9 cellular contexts compared by ENCODE assay signal in the genomic region with DNA sequence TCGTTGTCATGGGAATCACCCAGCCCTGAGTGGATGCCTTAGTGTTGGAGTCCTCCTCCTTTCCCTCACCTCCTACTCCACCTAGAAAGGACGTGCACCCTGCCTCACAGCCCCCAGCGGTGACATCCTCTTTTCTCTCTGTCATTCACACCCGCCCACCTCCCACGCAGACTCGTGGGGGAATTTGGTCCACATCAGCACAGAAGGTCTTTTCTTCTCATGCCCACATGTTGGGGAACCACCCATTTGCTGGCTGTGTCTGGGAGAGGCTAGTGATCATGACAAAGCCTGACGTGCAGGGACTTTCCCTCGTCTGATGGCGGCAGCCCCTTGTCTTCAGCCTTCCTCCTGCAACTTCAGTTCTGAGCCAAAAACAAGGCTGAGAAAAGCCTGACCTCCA.
DNase-seq lines count a peak whose midpoint lies in the region; ATAC-seq and TF ChIP-seq lines count a peak whose summit lies in the region.
"Had no signal": no experiment of that assay in that cellular context is flagged by ENCODE, and none has a peak within 500 bp of the region (broad histone marks: within the 10 kb centered on the region; RNA-seq: fewer than 3 reads in every experiment).

No MANE protein-coding gene starts in this region.

- intact Hi-C loops in activated CD4-positive, alpha-beta T cell treated with anti-CD3 and anti-CD28 coated beads, Interleukin-2, amount 10 ng/mL, durations not matched to agents 24 days and 14 days (cut with micrococcal nuclease): loop anchor here (1.0 to 5.0 kb wide), 6 partner anchors 71 to 566 kb away; a partner anchor contains a TSS
- intact Hi-C loops in OCI-LY7 (cut with micrococcal nuclease; ENCODE audit: unreplicated experiment) (no loop called here), lower leg skin (cut with DNase I; ENCODE audit: low total_unique reads) (no loop called here)

- no peaks in the 10 kb centered on the region for H3K27me3 Mint-ChIP-seq in activated CD4-positive, alpha-beta T cell treated with anti-CD3 and anti-CD28 coated beads, Interleukin-2, amount 10 ng/mL, durations not matched to agents 24 days and 14 days

- H3K27ac Mint-ChIP-seq in activated CD4-positive, alpha-beta T cell treated with anti-CD3 and anti-CD28 coated beads, Interleukin-2, amount 10 ng/mL, durations not matched to agents 24 days and 14 days: peak overlapping the region; percentile 82

- H3K4me2 ChIP-seq in OCI-LY7 (ENCODE audit: low read length): no peak overlapping the region

- WGBS in lower leg skin, 2 donors: 59 to 65% methylated on average over 9 of the region's 9 CpGs

- peak; percentile 86 for DNase-seq in activated CD4-positive, alpha-beta T cell treated with anti-CD3 and anti-CD28 coated beads, Interleukin-2, amount 10 ng/mL, durations not matched to agents 24 days and 14 days
- peak; percentile 45 for DNase-seq in kidney tubule cell (ENCODE audit: low spot score)
- DNase-seq in OCI-LY7 (ENCODE audit: low spot score): no peak
- no peak for DNase-seq in lower leg skin (ENCODE audit: low spot score in 2 of 2)
- no peak for DNase-seq in ACHN
- no peak for DNase-seq in substantia nigra (lab: John Stamatoyannopoulos, UW)

- no peaks in the 10 kb centered on the region for H3K4me1 ChIP-seq in OCI-LY7 (ENCODE audit: insufficient read depth, low read length, poor library complexity, severe bottlenecking)

- CTCF ChIA-PET in OCI-LY7 (lab: Charles Lee; ENCODE audit: unreplicated experiment): no interaction called here

- H3K4me3 ChIP-seq in OCI-LY7 (ENCODE audit: low read depth, low read length, poor library complexity, severe bottlenecking) (no peak overlapping the region), lower leg skin (ENCODE audit: low read depth, poor library complexity, severe bottlenecking) (no peak overlapping the region)
- H3K4me3 ChIP-seq: thoracic aorta had no signal

- H3K36me3 Mint-ChIP-seq in activated CD4-positive, alpha-beta T cell treated with anti-CD3 and anti-CD28 coated beads, Interleukin-2, amount 10 ng/mL, durations not matched to agents 24 days and 14 days (ENCODE audit: low read depth): no peaks in the 10 kb centered on the region

- in situ Hi-C loops in ACHN (cut with HindIII; ENCODE audit: low pct_ligation_motif_present, low pct_unique_long_range_greater_than_20kb, low sequenced_read_pairs): no loop called here

- no peaks in the 10 kb centered on the region for H3K79me2 ChIP-seq in OCI-LY7 (ENCODE audit: insufficient read depth, low read depth, low read length)

- no peak for TF ChIP-seq POLR2A in lower leg skin (IDR thresholded peaks at IDR 0.05)

- peaks cover 34% of the 10 kb centered on the region for H3K4me1 Mint-ChIP-seq in activated CD4-positive, alpha-beta T cell treated with anti-CD3 and anti-CD28 coated beads, Interleukin-2, amount 10 ng/mL, durations not matched to agents 24 days and 14 days

- H3K36me3 ChIP-seq in OCI-LY7 (ENCODE audit: insufficient read depth, low read length): no peaks in the 10 kb centered on the region
- H3K36me3 ChIP-seq: thoracic aorta had no signal

- H3K9me2 ChIP-seq in OCI-LY7 (ENCODE audit: insufficient read depth, low read length): no peaks in the 10 kb centered on the region

- no peaks in the 10 kb centered on the region for H3K9me3 ChIP-seq in OCI-LY7 (ENCODE audit: low read length)
- H3K9me3 ChIP-seq: thoracic aorta had no signal

- H3K4me3 Mint-ChIP-seq in activated CD4-positive, alpha-beta T cell treated with anti-CD3 and anti-CD28 coated beads, Interleukin-2, amount 10 ng/mL, durations not matched to agents 24 days and 14 days: peak overlapping the region; percentile 57

- H3K27ac ChIP-seq in OCI-LY7 (ENCODE audit: low read depth, low read length, poor library complexity, severe bottlenecking) (no peak overlapping the region), substantia nigra (ENCODE audit: low read depth, low read length, poor library complexity, severe bottlenecking) (no peak overlapping the region)
- H3K27ac ChIP-seq: thoracic aorta had no signal

- H2AFZ ChIP-seq in OCI-LY7 (ENCODE audit: low read length): no peak overlapping the region

- ATAC-seq in GM18520 (IDR thresholded peaks at IDR 0.05; ENCODE audit: unreplicated experiment) (peak; percentile 63), HG02885 (IDR thresholded peaks at IDR 0.05; ENCODE audit: poor library complexity, unreplicated experiment) (peak; percentile 81)

- no peaks in the 10 kb centered on the region for H3K9me3 Mint-ChIP-seq in activated CD4-positive, alpha-beta T cell treated with anti-CD3 and anti-CD28 coated beads, Interleukin-2, amount 10 ng/mL, durations not matched to agents 24 days and 14 days

- POLR2A ChIA-PET in OCI-LY7 (lab: Charles Lee): no interaction called here

- TF ChIP-seq CTCF in OCI-LY7 (conservative IDR thresholded peaks at IDR 0.05; ENCODE audit: low read length) (no peak), lower leg skin (IDR thresholded peaks at IDR 0.05) (no peak)

- no TSS peak for BruUV-seq in OCI-LY7 (replicated peaks; lab: Mats Ljungman, UMichigan)

- H4K20me1 ChIP-seq in OCI-LY7 (ENCODE audit: insufficient read depth, low read length): no peaks in the 10 kb centered on the region

Comparison
In these comparisons a context has a peak if more than half of its experiments do, and no peak if none do; other contexts are left out.
1. DNase-seq: peak in activated CD4-positive, alpha-beta T cell treated with anti-CD3 and anti-CD28 coated beads, Interleukin-2, amount 10 ng/mL, durations not matched to agents 24 days and 14 days (single experiment) and kidney tubule cell (single experiment); none in OCI-LY7 (single experiment), lower leg skin (0 of 2), ACHN (single experiment) and substantia nigra (0 of 49).